ENCODE assay signal across 15 cellular contexts in genomic region chr19:30450945-30451344, GRCh38.
DNase-seq lines count a peak whose midpoint lies in the region; ATAC-seq, FAIRE-seq and TF ChIP-seq lines count a peak whose summit lies in the region.
"Had no signal": no experiment of that assay in that cellular context is flagged by ENCODE, and none has a peak within 500 bp of the region (broad histone marks: within the 10 kb centered on the region; RNA-seq: fewer than 3 reads in every experiment).

No MANE protein-coding gene starts in this region.

- H3K4me3 ChIP-seq in heart right ventricle = peak overlapping the region in 9 of 10 donors; percentile 14 to 45 (median 33)
- H3K4me3 ChIP-seq in prostate gland = peak overlapping the region; percentile 9
- H3K4me3 ChIP-seq in upper lobe of left lung = peak overlapping the region in 3 of 4 donors; percentile 19 to 40 (median 34)
- H3K4me3 ChIP-seq: lung had no signal

- 66 to 74% methylated on average over 33 of the region's 33 CpGs for WGBS in heart right ventricle, 2 donors
- WGBS in prostate gland = 32% methylated on average over 32 of the region's 33 CpGs
- WGBS in upper lobe of left lung, 2 donors = 43 to 73% methylated on average over 21 to 33 of the region's 33 CpGs

- no peak for TF ChIP-seq POLR2A in prostate gland (IDR thresholded peaks at IDR 0.05)
- no peak for TF ChIP-seq POLR2A in upper lobe of left lung (IDR thresholded peaks at IDR 0.05)
- TF ChIP-seq POLR2A in H54 (IDR thresholded peaks at IDR 0.05; ENCODE audit: low read depth, low read length) = no peak

- H3K9me3 ChIP-seq in heart right ventricle = no peaks in the 10 kb centered on the region
- no peaks in the 10 kb centered on the region for H3K9me3 ChIP-seq in prostate gland
- H3K9me3 ChIP-seq in upper lobe of left lung = no peaks in the 10 kb centered on the region

- H3K36me3 ChIP-seq in heart right ventricle = no peaks in the 10 kb centered on the region
- no peaks in the 10 kb centered on the region for H3K36me3 ChIP-seq in prostate gland
- no peaks in the 10 kb centered on the region for H3K36me3 ChIP-seq in upper lobe of left lung
- H3K36me3 ChIP-seq: brain microvascular endothelial cell had no signal

- intact Hi-C loops in heart right ventricle (cut with DNase I) (no loop called here), prostate gland (cut with DNase I) (no loop called here)

- ATAC-seq in heart right ventricle = peak in 6 of 8 donors; percentile 13 to 57 (median 32)
- peak; percentile 7 to 54 for ATAC-seq in upper lobe of left lung (ENCODE audit: low FRiP score in 2 of 2)
- ATAC-seq in stimulated activated naive CD8-positive, alpha-beta T cell treated with anti-CD3 and anti-CD28 coated beads, Interleukin-15, Interleukin-2, amounts not matched to agents 100 U/mL and 50 U/mL, for 24 hours = no peak
- ATAC-seq in HG03565 (IDR thresholded peaks at IDR 0.05; ENCODE audit: unreplicated experiment) = no peak

- H3K4me1 ChIP-seq in heart right ventricle = peaks cover 0 to 19% (median 4%) of the 10 kb centered on the region in 9 donors
- no peaks in the 10 kb centered on the region for H3K4me1 ChIP-seq in prostate gland (replicated peaks)
- peaks cover 0 to 7% (median 1%) of the 10 kb centered on the region in 4 donors for H3K4me1 ChIP-seq in upper lobe of left lung

- FAIRE-seq in H54 (lab: Jason Lieb, UNC) = no peak

- TF ChIP-seq CTCF in VCaP (conservative IDR thresholded peaks at IDR 0.05) = no peak
- no peak for TF ChIP-seq CTCF in heart right ventricle (IDR thresholded peaks at IDR 0.05)
- TF ChIP-seq CTCF in prostate gland (IDR thresholded peaks at IDR 0.05) = no peak
- TF ChIP-seq CTCF in upper lobe of left lung (IDR thresholded peaks at IDR 0.05) = no peak

- H3K27ac ChIP-seq in VCaP (peak overlapping the region; percentile 35; the same call in 1 of the 2 replicates), heart right ventricle (peak overlapping the region in 6 of 10 donors; percentile 9 to 67 (median 48)), prostate gland (no peak overlapping the region), upper lobe of left lung (no peak overlapping the region)
- H3K27ac ChIP-seq: brain microvascular endothelial cell had no signal

- peaks cover 0 to 2% (median 0%) of the 10 kb centered on the region in 7 donors for H3K27me3 ChIP-seq in heart right ventricle
- H3K27me3 ChIP-seq in prostate gland (replicated peaks; ENCODE audit: insufficient read depth) = no peaks in the 10 kb centered on the region
- H3K27me3 ChIP-seq in upper lobe of left lung = no peaks in the 10 kb centered on the region
- H3K27me3 ChIP-seq: brain microvascular endothelial cell had no signal

- TF ChIP-seq EP300 in upper lobe of left lung (IDR thresholded peaks at IDR 0.05) = no peak

- DNase-seq in heart right ventricle (peak in 1 of 2 donors; percentile 25), prostate gland (ENCODE audit: low spot score) (no peak), upper lobe of left lung (peak in 1 of 2 donors; percentile 74), H54 (ENCODE audit: insufficient read length, low spot score) (no peak), occipital lobe (lab: John Stamatoyannopoulos, UW) (no peak)
- no peak for DNase-seq in stimulated activated naive CD8-positive, alpha-beta T cell treated with anti-CD3 and anti-CD28 coated beads, Interleukin-15, Interleukin-2, amounts not matched to agents 100 U/mL and 50 U/mL, for 24 hours
- DNase-seq: activated B cell treated with CpG ODN at 0.5 μM for 24 hours; activated T-cell treated with anti-CD3 and anti-CD28 coated beads, Interleukin-2, amount 50 U/mL, for 24 hours; brain microvascular endothelial cell; endodermal cell; KG1; SW 1271 had no signal

Comparison
In these comparisons a context has a peak if more than half of its experiments do, and no peak if none do; other contexts are left out.
1. H3K27ac ChIP-seq: peak in VCaP (single experiment) and heart right ventricle (6 of 10); none in prostate gland (0 of 2) and upper lobe of left lung (0 of 4).
2. ATAC-seq: peak in heart right ventricle (6 of 8) and upper lobe of left lung (2 of 2); none in stimulated activated naive CD8-positive, alpha-beta T cell treated with anti-CD3 and anti-CD28 coated beads, Interleukin-15, Interleukin-2, amounts not matched to agents 100 U/mL and 50 U/mL, for 24 hours (single experiment) and HG03565 (single experiment).
3. Peak in every context shown above with its lines, with median percentiles within 50 percentile points of each other: H3K4me3 ChIP-seq.